Comparison of ENCODE assay signal across 26 cellular contexts in genomic region chr4:54097152-54097551, GRCh38. TPM values are rescaled to one million over a fixed set of nuclear protein-coding genes. Genes with fewer than 3 reads are reported as not detected.
"Had no signal": no experiment of that assay in that cellular context is flagged by ENCODE, and none has a peak within 500 bp of the region (broad histone marks: within the 10 kb centered on the region; RNA-seq: fewer than 3 reads in every experiment).

No MANE protein-coding gene starts in this region.

- H3K9ac ChIP-seq: SK-N-SH had no signal

- H3K4me3 Mint-ChIP-seq: T-cell; T-helper 1 cell treated with Interleukin-12 subunit alpha and Interleukin-12 subunit beta and Interleukin-4 antibody, amounts not matched to agents 30 μg/mL and 1 μg/mL, for 36 hours had no signal

- ATAC-seq: Panc1, PC-3, T-cell had no signal

- H3K27ac Mint-ChIP-seq: T-cell; T-helper 1 cell treated with Interleukin-12 subunit alpha and Interleukin-12 subunit beta and Interleukin-4 antibody, amounts not matched to agents 30 μg/mL and 1 μg/mL, for 36 hours had no signal

- H3K9me3 Mint-ChIP-seq: T-cell; T-helper 1 cell treated with Interleukin-12 subunit alpha and Interleukin-12 subunit beta and Interleukin-4 antibody, amounts not matched to agents 30 μg/mL and 1 μg/mL, for 36 hours had no signal

- H3K9me3 ChIP-seq: SK-N-SH had no signal

- DNase-seq: KBM-7, MV-4-11, NCI-H1048, NCI-H1436, NCI-H187, NCI-H2029, NCI-H2081 treated with DMSO at 0.1 percent for 48 hours, NCI-H2171, NCI-H226, NCI-H446, NCI-H510A, NCI-H526 treated with DMSO at 0.1 percent for 48 hours, NCI-H748 treated with DMSO at 0.1 percent for 48 hours, PC-3, SHP77, SK-N-SH, SW 1271, T-cell had no signal

- H3K36me3 Mint-ChIP-seq: T-cell had no signal

- H3K27ac ChIP-seq: RWPE1 had no signal

- H3K4me2 ChIP-seq: SK-N-SH had no signal

RNA-seq across cellular contexts. Expression of gene GSX2, which starts 2.8 kb away (rescaled TPM):
- total RNA-seq: HT-29, LHCN-M2, MCF 10A, OCI-LY7, PC-3, SK-MEL-5, T-cell had no signal
